ENCODE assay signal across 1 cellular context in genomic region chr5:151812757-151813309, GRCh38.
TF ChIP-seq lines count a peak whose summit lies in the region.

No MANE protein-coding gene starts in this region.

TF ChIP-seq in SK-N-SH treated with all-trans-retinoic acid at 6 μM for 48 hours, 23 proteins besides CTCF, POLR2A, EP300 and RAD21 (continued from another document):
- TF ChIP-seq TSHZ2 (CRISPR knock-in tag; IDR thresholded peaks at IDR 0.05), result no peak
- TF ChIP-seq CSRNP3 (CRISPR knock-in tag; IDR thresholded peaks at IDR 0.05), result no peak
- no peak for TF ChIP-seq ZC3H10 (CRISPR knock-in tag; IDR thresholded peaks at IDR 0.05)
- no peak for TF ChIP-seq TOX (CRISPR knock-in tag; IDR thresholded peaks at IDR 0.05; ENCODE audit: borderline replicate concordance)
- no peak for TF ChIP-seq POU6F1 (CRISPR knock-in tag; IDR thresholded peaks at IDR 0.05; ENCODE audit: borderline replicate concordance, low read depth)
- no peak for TF ChIP-seq CSDC2 (CRISPR knock-in tag; IDR thresholded peaks at IDR 0.05)
- TF ChIP-seq ZFP30 (CRISPR knock-in tag; IDR thresholded peaks at IDR 0.05), result no peak
- no peak for TF ChIP-seq OSR1 (CRISPR knock-in tag; IDR thresholded peaks at IDR 0.05)
- no peak for TF ChIP-seq TCF4 (CRISPR knock-in tag; IDR thresholded peaks at IDR 0.05; ENCODE audit: borderline replicate concordance)
- no peak for TF ChIP-seq ZFP3 (CRISPR knock-in tag; IDR thresholded peaks at IDR 0.05)
- no peak for TF ChIP-seq GLIS3 (CRISPR knock-in tag; IDR thresholded peaks at IDR 0.05)
